Comparison of ENCODE assay signal across 11 cellular contexts in the genomic region with DNA sequence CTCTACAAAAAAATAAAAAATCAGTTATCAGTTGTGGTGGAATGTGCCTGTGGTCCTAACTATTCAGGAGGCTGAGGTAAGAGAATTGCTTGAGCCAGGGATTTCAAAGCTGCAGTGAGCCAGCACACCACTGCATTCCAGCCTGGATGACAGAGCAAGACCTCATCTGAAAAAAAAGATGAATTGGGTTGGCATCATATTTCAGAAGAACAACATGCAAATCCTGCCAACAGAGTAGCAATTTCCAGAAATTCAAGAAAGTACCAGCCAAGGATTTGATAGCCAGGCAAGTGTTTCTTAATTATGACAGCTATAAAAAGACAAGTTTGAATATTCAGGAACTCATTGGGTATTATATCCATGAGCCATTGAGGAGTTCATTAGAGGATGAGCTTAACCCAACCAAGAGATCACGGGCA.
DNase-seq lines count a peak whose midpoint lies in the region; ATAC-seq and TF ChIP-seq lines count a peak whose summit lies in the region.
"Had no signal": no experiment of that assay in that cellular context is flagged by ENCODE, and none has a peak within 500 bp of the region (broad histone marks: within the 10 kb centered on the region; RNA-seq: fewer than 3 reads in every experiment).

No MANE protein-coding gene starts in this region.

- H3K4me1 Mint-ChIP-seq in stimulated activated effector memory CD8-positive, alpha-beta T cell treated with anti-CD3 and anti-CD28 coated beads, Interleukin-12 subunit alpha, Interleukin-12 subunit beta, amount 100 ng/mL, for 72 hours: no peaks in the 10 kb centered on the region

- no peak for ATAC-seq in HG03196 (IDR thresholded peaks at IDR 0.05; ENCODE audit: unreplicated experiment)
- ATAC-seq in stimulated activated effector memory CD8-positive, alpha-beta T cell treated with anti-CD3 and anti-CD28 coated beads, Interleukin-12 subunit alpha, Interleukin-12 subunit beta, amount 100 ng/mL, for 72 hours: no peak

- no peaks in the 10 kb centered on the region for H3K9me3 Mint-ChIP-seq in stimulated activated effector memory CD8-positive, alpha-beta T cell treated with anti-CD3 and anti-CD28 coated beads, Interleukin-12 subunit alpha, Interleukin-12 subunit beta, amount 100 ng/mL, for 72 hours

- peak; percentile 80 for DNase-seq in AG09309 (ENCODE audit: low read depth)
- DNase-seq in M059J (ENCODE audit: low read depth): peak; percentile 79
- peak; percentile 81 for DNase-seq in myocyte (ENCODE audit: low read depth)
- no peak for DNase-seq in caudate nucleus (lab: John Stamatoyannopoulos, UW)
- DNase-seq in stimulated activated effector memory CD8-positive, alpha-beta T cell treated with anti-CD3 and anti-CD28 coated beads, Interleukin-12 subunit alpha, Interleukin-12 subunit beta, amount 100 ng/mL, for 72 hours (ENCODE audit: low spot score in 2 of 2): no peak
- DNase-seq in substantia nigra (lab: John Stamatoyannopoulos, UW): no peak
- DNase-seq: activated CD4-positive, alpha-beta T cell treated with anti-CD3 and anti-CD28 coated beads for 4 hours had no signal

- no peak overlapping the region for H3K4me3 ChIP-seq in AG09309 (ENCODE audit: control insufficient read depth, low read depth, low read length)
- H3K4me3 ChIP-seq: cardiac muscle cell had no signal

- TF ChIP-seq CTCF in AG09309 (IDR thresholded peaks at IDR 0.05; ENCODE audit: control insufficient read depth, insufficient read depth, low read depth, low read length, missing control alignments): no peak

- H3K27ac ChIP-seq in cingulate gyrus (ENCODE audit: low read depth, low read length) (peak overlapping the region; percentile 50), caudate nucleus (ENCODE audit: low read depth, low read length) (no peak overlapping the region), substantia nigra (ENCODE audit: low read depth, low read length, poor library complexity, severe bottlenecking) (no peak overlapping the region)
- H3K27ac ChIP-seq: cardiac muscle cell, KMS-11 had no signal

- no peak overlapping the region for H3K4me3 Mint-ChIP-seq in stimulated activated effector memory CD8-positive, alpha-beta T cell treated with anti-CD3 and anti-CD28 coated beads, Interleukin-12 subunit alpha, Interleukin-12 subunit beta, amount 100 ng/mL, for 72 hours

- H3K36me3 Mint-ChIP-seq in stimulated activated effector memory CD8-positive, alpha-beta T cell treated with anti-CD3 and anti-CD28 coated beads, Interleukin-12 subunit alpha, Interleukin-12 subunit beta, amount 100 ng/mL, for 72 hours: peaks cover 56% of the 10 kb centered on the region

- no peak overlapping the region for H3K27ac Mint-ChIP-seq in stimulated activated effector memory CD8-positive, alpha-beta T cell treated with anti-CD3 and anti-CD28 coated beads, Interleukin-12 subunit alpha, Interleukin-12 subunit beta, amount 100 ng/mL, for 72 hours

Comparison
In these comparisons a context has a peak if more than half of its experiments do, and no peak if none do; other contexts are left out.
1. DNase-seq: peak in AG09309 (single experiment), M059J (single experiment) and myocyte (single experiment); none in caudate nucleus (0 of 61), stimulated activated effector memory CD8-positive, alpha-beta T cell treated with anti-CD3 and anti-CD28 coated beads, Interleukin-12 subunit alpha, Interleukin-12 subunit beta, amount 100 ng/mL, for 72 hours (0 of 2) and substantia nigra (0 of 49).